Comparison of ENCODE assay signal across 8 cellular contexts in the genomic region with DNA sequence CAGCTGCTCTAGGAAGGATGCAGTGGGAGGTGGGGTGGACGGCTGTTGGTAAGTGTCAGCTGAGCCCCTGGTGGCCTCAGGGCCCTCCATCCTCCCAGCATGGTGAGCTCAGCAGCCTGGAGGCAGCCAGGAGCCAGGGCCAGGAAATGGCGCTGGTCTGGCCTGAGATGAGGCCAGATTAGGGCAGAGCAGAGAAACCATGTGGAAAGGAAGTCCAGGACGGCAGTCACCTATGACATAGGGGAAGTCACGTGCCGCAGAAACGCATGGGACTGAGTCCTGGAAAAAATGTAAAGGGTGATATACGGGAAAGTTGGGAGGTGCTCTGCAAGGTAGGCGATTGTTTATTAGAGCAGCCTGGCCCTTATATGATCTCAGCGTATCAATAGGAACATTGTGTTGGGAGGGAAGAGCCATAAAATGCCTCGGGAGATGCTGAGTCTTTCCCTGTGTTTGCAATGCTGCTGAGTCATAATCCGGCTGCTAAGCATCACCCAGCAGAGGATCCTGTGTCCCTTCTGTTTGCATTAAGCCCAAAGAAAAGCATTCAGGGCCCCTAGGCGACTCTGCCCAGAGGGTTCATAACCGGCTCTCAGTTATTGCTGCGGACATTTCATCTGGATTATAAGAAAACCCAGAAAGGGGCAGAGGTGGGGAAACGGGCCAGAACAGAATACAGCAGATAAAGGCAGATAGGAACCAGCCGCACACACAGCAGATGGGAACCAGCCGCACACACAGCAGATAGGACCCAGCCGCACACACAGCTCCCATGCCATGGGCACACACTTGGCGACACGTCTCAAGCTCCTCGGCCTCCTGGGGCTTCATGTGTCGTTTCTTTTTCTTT. TPM values are rescaled to one million over a fixed set of nuclear protein-coding genes. Genes with fewer than 3 reads are reported as not detected.
DNase-seq lines count a peak whose midpoint lies in the region; ATAC-seq and TF ChIP-seq lines count a peak whose summit lies in the region.

No MANE protein-coding gene starts in this region.

- H3K4me3 ChIP-seq in psoas muscle: no peak overlapping the region

- H3K27ac ChIP-seq in psoas muscle: no peak overlapping the region

- CTCF ChIA-PET in GM10248 (lab: Yijun Ruan, JAX): interaction anchor here (1.0 kb wide), 2 partner anchors 7 to 13 kb away, joined by 3 read pairs; no protein-coding TSS in a partner anchor

- no peaks in the 10 kb centered on the region for H3K9me3 ChIP-seq in psoas muscle

- no peaks in the 10 kb centered on the region for H3K36me3 ChIP-seq in psoas muscle (ENCODE audit: insufficient read depth in 1 of 2, low read depth in 1 of 2)

- DNase-seq in DMS53 treated with DMSO at 0.1 percent for 48 hours (lab: John Stamatoyannopoulos, UW; ENCODE audit: unreplicated experiment) (peak; percentile 89), NCI-H524 treated with DMSO at 0.1 percent for 48 hours (lab: John Stamatoyannopoulos, UW) (peak; percentile 36), dermis blood vessel endothelial cell (peak; percentile 89), midbrain (lab: John Stamatoyannopoulos, UW) (peak; percentile 77), GM10248 (ENCODE audit: extremely low spot score) (no peak), psoas muscle (no peak)

- H3K27me3 ChIP-seq in psoas muscle (ENCODE audit: insufficient read depth in 3 of 3, low read length in 2 of 3): no peaks in the 10 kb centered on the region

- TF ChIP-seq CTCF in GM10248 (IDR thresholded peaks at IDR 0.05; ENCODE audit: control extremely low read depth, extremely low read depth, low read depth, missing control alignments) (no peak), psoas muscle (IDR thresholded peaks at IDR 0.05) (no peak)

- POLR2A ChIA-PET in GM10248 (lab: Yijun Ruan, JAX): no interaction called here

- 66 to 69% (median 69%) methylated on average over 22 of the region's 22 CpGs for WGBS in psoas muscle, 3 donors

- intact Hi-C loops in psoas muscle (cut with DNase I): no loop called here

- no peaks in the 10 kb centered on the region for H3K4me1 ChIP-seq in psoas muscle

- no peak for ATAC-seq in HG02885 (IDR thresholded peaks at IDR 0.05; ENCODE audit: poor library complexity, unreplicated experiment)
- no peak for ATAC-seq in psoas muscle
- ATAC-seq in HG03280 (IDR thresholded peaks at IDR 0.05; ENCODE audit: unreplicated experiment): no peak

RNA-seq across cellular contexts. Expression of gene B3GNT7, which starts 30.3 kb away (rescaled TPM):
- total RNA-seq in dermis blood vessel endothelial cell: 12.1 and 13.6 TPM in 2 replicates
- total RNA-seq in psoas muscle: 1 to 10 TPM in 1 of 4 donors, under 1 TPM in 3; 0.29 to 1.7 (median 0.63) TPM
- under 1 TPM; 0.03 to 0.26 (median 0.03) TPM for polyA plus RNA-seq in psoas muscle

Comparison
In these comparisons a context has a peak if more than half of its experiments do, and no peak if none do; other contexts are left out.
1. DNase-seq: peak in DMS53 treated with DMSO at 0.1 percent for 48 hours (single experiment), NCI-H524 treated with DMSO at 0.1 percent for 48 hours (single experiment), dermis blood vessel endothelial cell (single experiment) and midbrain (single experiment); none in GM10248 (single experiment) and psoas muscle (0 of 2).